8 cellular contexts compared by ENCODE assay signal in genomic region chr16:18762713-18763112, GRCh38. TPM values are rescaled to one million over a fixed set of nuclear protein-coding genes. Genes with fewer than 3 reads are reported as not detected.
DNase-seq lines count a peak whose midpoint lies in the region; ATAC-seq and TF ChIP-seq lines count a peak whose summit lies in the region.
"Not testable (repeated sequence)": the region's sequence is repeated elsewhere in the genome, so short reads cannot be mapped to it uniquely, and the experiment has no call there.

No MANE protein-coding gene starts in this region.

- intact Hi-C loops in left lung (cut with DNase I), result not testable (repeated sequence)

- peaks cover 22% of the 10 kb centered on the region for H3K4me1 Mint-ChIP-seq in activated CD8-positive, alpha-beta memory T cell treated with anti-CD3 and anti-CD28 coated beads, Interleukin-2, amount 10 ng/mL, durations not matched to agents 7 days and 5 days

- not testable (repeated sequence) for H3K27ac Mint-ChIP-seq in activated CD8-positive, alpha-beta memory T cell treated with anti-CD3 and anti-CD28 coated beads, Interleukin-2, amount 10 ng/mL, durations not matched to agents 7 days and 5 days

- not testable (repeated sequence) for DNase-seq in activated CD8-positive, alpha-beta memory T cell treated with anti-CD3 and anti-CD28 coated beads, Interleukin-2, amount 10 ng/mL, durations not matched to agents 7 days and 5 days; left lung

- H3K4me3 Mint-ChIP-seq in activated CD8-positive, alpha-beta memory T cell treated with anti-CD3 and anti-CD28 coated beads, Interleukin-2, amount 10 ng/mL, durations not matched to agents 7 days and 5 days, result not testable (repeated sequence)

- not testable (repeated sequence) for H3K4me3 ChIP-seq in ACC112 (ENCODE audit: low read depth, low read length); left lung

- not testable (repeated sequence) for H3K9me3 ChIP-seq in left lung

- not testable (repeated sequence) for TF ChIP-seq CTCF in left lung (IDR thresholded peaks at IDR 0.05)

- not testable (repeated sequence) for H2AFZ ChIP-seq in ACC112 (ENCODE audit: low read length, unreplicated experiment)

- not testable (repeated sequence) for H3K9me3 Mint-ChIP-seq in activated CD8-positive, alpha-beta memory T cell treated with anti-CD3 and anti-CD28 coated beads, Interleukin-2, amount 10 ng/mL, durations not matched to agents 7 days and 5 days (ENCODE audit: low read depth)

- not testable (repeated sequence) for H3K4me1 ChIP-seq in ACC112 (ENCODE audit: control insufficient read depth, insufficient read depth, low read length, unreplicated experiment); left lung

- not testable (repeated sequence) for H3K27me3 ChIP-seq in ACC112 (ENCODE audit: insufficient read depth, low read length); left lung

- H3K27ac ChIP-seq in ACC112 (ENCODE audit: low read depth, low read length), result peak overlapping the region; percentile 26; the same call in 1 of the 2 replicates
- not testable (repeated sequence) for H3K27ac ChIP-seq in left lung

- H3K36me3 Mint-ChIP-seq in activated CD8-positive, alpha-beta memory T cell treated with anti-CD3 and anti-CD28 coated beads, Interleukin-2, amount 10 ng/mL, durations not matched to agents 7 days and 5 days, result not testable (repeated sequence)

- ATAC-seq in GM18907 (IDR thresholded peaks at IDR 0.05; ENCODE audit: unreplicated experiment), result peak; percentile 39
- ATAC-seq in GM21526 (IDR thresholded peaks at IDR 0.05; ENCODE audit: low FRiP score, unreplicated experiment), result peak; percentile 56
- ATAC-seq in HG02759 (IDR thresholded peaks at IDR 0.05; ENCODE audit: unreplicated experiment), result peak; percentile 42
- ATAC-seq in HG03095 (IDR thresholded peaks at IDR 0.05; ENCODE audit: unreplicated experiment), result peak; percentile 62
- ATAC-seq in HG03521 (IDR thresholded peaks at IDR 0.05; ENCODE audit: unreplicated experiment), result peak; percentile 41
- ATAC-seq in activated CD8-positive, alpha-beta memory T cell treated with anti-CD3 and anti-CD28 coated beads, Interleukin-2, amount 10 ng/mL, durations not matched to agents 7 days and 5 days, result peak; percentile 73
- peak; percentile 21 for ATAC-seq in left lung

- CTCF ChIA-PET in activated CD8-positive, alpha-beta memory T cell treated with anti-CD3 and anti-CD28 coated beads, Interleukin-2, amount 10 ng/mL, durations not matched to agents 7 days and 5 days (lab: Charles Lee), result not testable (repeated sequence)

- not testable (repeated sequence) for H3K27me3 Mint-ChIP-seq in activated CD8-positive, alpha-beta memory T cell treated with anti-CD3 and anti-CD28 coated beads, Interleukin-2, amount 10 ng/mL, durations not matched to agents 7 days and 5 days

- H3K36me3 ChIP-seq in ACC112 (ENCODE audit: insufficient read depth, low read length); left lung: not testable (repeated sequence)

- H3K79me2 ChIP-seq in ACC112 (ENCODE audit: control insufficient read depth, insufficient read depth, low read length, unreplicated experiment), result not testable (repeated sequence)

RNA-seq across cellular contexts. Expression of gene RPS15A, which starts 27.4 kb away (rescaled TPM):
- total RNA-seq in activated CD8-positive, alpha-beta memory T cell treated with anti-CD3 and anti-CD28 coated beads, Interleukin-2, amount 10 ng/mL, durations not matched to agents 7 days and 5 days, result 1,000 to 10,000 TPM; 1,517 to 1,668 TPM
- total RNA-seq in left lung, result 1,000 to 10,000 TPM; 1,015 to 1,060 TPM

RNA-seq across cellular contexts. Expression of gene ARL6IP1, which starts 38.6 kb away (rescaled TPM):
- total RNA-seq in activated CD8-positive, alpha-beta memory T cell treated with anti-CD3 and anti-CD28 coated beads, Interleukin-2, amount 10 ng/mL, durations not matched to agents 7 days and 5 days, result 100 to 1,000 TPM; 194 to 207 TPM
- 100 to 1,000 TPM in 1 of 2 donors, 10 to 100 TPM in 1; 97.6 to 115 TPM for total RNA-seq in left lung

Comparison
In these comparisons a context has a peak if more than half of its experiments do, and no peak if none do; other contexts are left out.
1. ATAC-seq: peak in every context shown above with its lines; median percentile 73 in activated CD8-positive, alpha-beta memory T cell treated with anti-CD3 and anti-CD28 coated beads, Interleukin-2, amount 10 ng/mL, durations not matched to agents 7 days and 5 days; 62 in HG03095; 56 in GM21526; 42 in HG02759; 41 in HG03521; 39 in GM18907; 21 in left lung.